Comparison of ENCODE assay signal across 21 cellular contexts in genomic region chr11:328012-328411, GRCh38. TPM values are rescaled to one million over a fixed set of nuclear protein-coding genes. Genes with fewer than 3 reads are reported as not detected.
DNase-seq lines count a peak whose midpoint lies in the region; ATAC-seq lines count a peak whose summit lies in the region.
"Had no signal": no experiment of that assay in that cellular context is flagged by ENCODE, and none has a peak within 500 bp of the region (broad histone marks: within the 10 kb centered on the region; RNA-seq: fewer than 3 reads in every experiment).

No MANE protein-coding gene starts in this region.

- H3K36me3 ChIP-seq in H7 (replicated peaks; ENCODE audit: control insufficient read depth, insufficient read depth, low read length), result no peaks in the 10 kb centered on the region
- H3K36me3 ChIP-seq: tibial artery had no signal

- no peaks in the 10 kb centered on the region for H3K27me3 ChIP-seq in H7 (ENCODE audit: control insufficient read depth, insufficient read depth, low read length)
- H3K27me3 ChIP-seq in right cardiac atrium (ENCODE audit: control insufficient read depth, insufficient read depth), result no peaks in the 10 kb centered on the region
- H3K27me3 ChIP-seq: tibial artery had no signal

- no peak overlapping the region for H3K4me3 Mint-ChIP-seq in activated CD4-positive, alpha-beta T cell treated with anti-CD3 and anti-CD28 coated beads, Interleukin-2, amount 10 ng/mL, durations not matched to agents 24 days and 14 days
- H3K4me3 Mint-ChIP-seq: endodermal cell had no signal

- intact Hi-C loops in activated CD4-positive, alpha-beta T cell treated with anti-CD3 and anti-CD28 coated beads, Interleukin-2, amount 10 ng/mL, durations not matched to agents 24 days and 14 days (cut with micrococcal nuclease), result no loop called here
- intact Hi-C loops in right cardiac atrium (cut with DNase I), result no loop called here
- intact Hi-C loops in posterior vena cava (cut with DNase I), result no loop called here

- no peak overlapping the region for H3K4me3 ChIP-seq in H7 (ENCODE audit: insufficient read depth, low read depth, low read length)
- no peak overlapping the region for H3K4me3 ChIP-seq in right cardiac atrium (ENCODE audit: low read length)
- H3K4me3 ChIP-seq: mucosa of descending colon had no signal

- peak overlapping the region; percentile 41 for H3K27ac Mint-ChIP-seq in activated CD4-positive, alpha-beta T cell treated with anti-CD3 and anti-CD28 coated beads, Interleukin-2, amount 10 ng/mL, durations not matched to agents 24 days and 14 days
- H3K27ac Mint-ChIP-seq: endodermal cell had no signal

- peak overlapping the region; percentile 22 for H3K27ac ChIP-seq in right cardiac atrium (ENCODE audit: low read length)

- no peaks in the 10 kb centered on the region for H3K9me3 ChIP-seq in right cardiac atrium (ENCODE audit: control insufficient read depth, low read length)
- H3K9me3 ChIP-seq: mucosa of descending colon, tibial artery had no signal

- H3K4me1 Mint-ChIP-seq in activated CD4-positive, alpha-beta T cell treated with anti-CD3 and anti-CD28 coated beads, Interleukin-2, amount 10 ng/mL, durations not matched to agents 24 days and 14 days, result peaks cover 58% of the 10 kb centered on the region

- no peak for ATAC-seq in right cardiac atrium

- peaks cover 3% of the 10 kb centered on the region for H3K36me3 Mint-ChIP-seq in activated CD4-positive, alpha-beta T cell treated with anti-CD3 and anti-CD28 coated beads, Interleukin-2, amount 10 ng/mL, durations not matched to agents 24 days and 14 days (ENCODE audit: low read depth)

- DNase-seq in activated CD4-positive, alpha-beta T cell treated with anti-CD3 and anti-CD28 coated beads, Interleukin-2, amount 10 ng/mL, durations not matched to agents 24 days and 14 days, result peak; percentile 58
- no peak for DNase-seq in activated CD4-positive, alpha-beta T cell treated with anti-CD3 and anti-CD28 coated beads, Interleukin-2, amount 50 U/mL, for 1 hour
- DNase-seq in H7 (peak; percentile 30), right cardiac atrium (peak in 2 of 3 donors; percentile 22 to 35), posterior vena cava (ENCODE audit: low spot score) (peak; percentile 62), UCSD-AML1 (lab: John Stamatoyannopoulos, UW; ENCODE audit: unreplicated experiment) (no peak), COLO668 (lab: John Stamatoyannopoulos, UW; ENCODE audit: unreplicated experiment) (no peak), NAMALWA (ENCODE audit: low spot score) (no peak)
- DNase-seq: activated CD4-positive, alpha-beta T cell treated with anti-CD3 and anti-CD28 coated beads for 4 hours; activated naive CD4-positive, alpha-beta T cell treated with anti-CD3 and anti-CD28 coated beads, Interleukin-2, amount 50 U/mL, for 16 hours; central memory CD4-positive, alpha-beta T cell; COR-L47; endodermal cell; GDM1; NCI-H2029 treated with DMSO at 0.1 percent for 48 hours; NCI-H69 had no signal

- no peaks in the 10 kb centered on the region for H3K9me3 Mint-ChIP-seq in activated CD4-positive, alpha-beta T cell treated with anti-CD3 and anti-CD28 coated beads, Interleukin-2, amount 10 ng/mL, durations not matched to agents 24 days and 14 days

- WGBS in right cardiac atrium, result 96% methylated on average over 13 of the region's 13 CpGs

- no peaks in the 10 kb centered on the region for H3K27me3 Mint-ChIP-seq in activated CD4-positive, alpha-beta T cell treated with anti-CD3 and anti-CD28 coated beads, Interleukin-2, amount 10 ng/mL, durations not matched to agents 24 days and 14 days

- H3K4me1 ChIP-seq in right cardiac atrium (ENCODE audit: control insufficient read depth, insufficient read depth, low read length), result peaks cover 3% of the 10 kb centered on the region

RNA-seq across cellular contexts. Expression of gene IFITM3, which starts 7.4 kb away (rescaled TPM):
- 5.0 and 6.0 TPM in 2 replicates for total RNA-seq in activated CD4-positive, alpha-beta T cell treated with anti-CD3 and anti-CD28 coated beads, Interleukin-2, amount 10 ng/mL, durations not matched to agents 24 days and 14 days
- total RNA-seq in H7 (2014; rRNA removed; shearing (Covaris generic)), result 278 and 328 TPM in 2 replicates
- total RNA-seq in right cardiac atrium (100 to 1,000 TPM; 263 to 569 (median 519) TPM), posterior vena cava (1,000 to 10,000 TPM; 1,080 to 1,276 TPM)
- 749 TPM for polyA plus RNA-seq in right cardiac atrium

RNA-seq across cellular contexts. Expression of gene IFITM1, which starts 14.2 kb away (rescaled TPM):
- total RNA-seq in activated CD4-positive, alpha-beta T cell treated with anti-CD3 and anti-CD28 coated beads, Interleukin-2, amount 10 ng/mL, durations not matched to agents 24 days and 14 days, result 241 and 256 TPM in 2 replicates
- 1,398 and 1,404 TPM in 2 replicates for total RNA-seq in H7 (2014; rRNA removed; shearing (Covaris generic))
- total RNA-seq in right cardiac atrium (100 to 1,000 TPM in 3 of 4 donors, 10 to 100 TPM in 1; 85.0 to 169 (median 116) TPM), posterior vena cava (100 to 1,000 TPM; 205 to 275 TPM)
- 235 TPM for polyA plus RNA-seq in right cardiac atrium

RNA-seq across cellular contexts. Expression of gene IFITM2, which starts 20.4 kb away (rescaled TPM):
- 659 and 674 TPM in 2 replicates for total RNA-seq in activated CD4-positive, alpha-beta T cell treated with anti-CD3 and anti-CD28 coated beads, Interleukin-2, amount 10 ng/mL, durations not matched to agents 24 days and 14 days
- 374 and 379 TPM in 2 replicates for total RNA-seq in H7 (2014; rRNA removed; shearing (Covaris generic))
- total RNA-seq in right cardiac atrium (100 to 1,000 TPM; 180 to 290 (median 240) TPM), posterior vena cava (100 to 1,000 TPM; 647 to 724 TPM)
- polyA plus RNA-seq in right cardiac atrium, result 393 TPM

RNA-seq across cellular contexts. Expression of gene IFITM5, which starts 28.7 kb away (rescaled TPM):
- total RNA-seq in activated CD4-positive, alpha-beta T cell treated with anti-CD3 and anti-CD28 coated beads, Interleukin-2, amount 10 ng/mL, durations not matched to agents 24 days and 14 days, result not detected in 2 replicates
- not detected in 2 replicates for total RNA-seq in H7 (2014; rRNA removed; shearing (Covaris generic))
- total RNA-seq in right cardiac atrium (not detected), posterior vena cava (not detected)
- polyA plus RNA-seq in right cardiac atrium, result not detected
- total RNA-seq: endodermal cell; fibroblast of villous mesenchyme; mucosa of descending colon; RPMI7951; T-helper 1 cell treated with Interleukin-12 subunit alpha and Interleukin-12 subunit beta and Interleukin-4 antibody, amounts not matched to agents 30 ng/mL and 1 ng/mL, for 36 hours had no signal

RNA-seq across cellular contexts. Expression of gene PGGHG, which starts 39.1 kb away (rescaled TPM):
- total RNA-seq in activated CD4-positive, alpha-beta T cell treated with anti-CD3 and anti-CD28 coated beads, Interleukin-2, amount 10 ng/mL, durations not matched to agents 24 days and 14 days, result 136 and 142 TPM in 2 replicates
- 69.0 and 102 TPM in 2 replicates for total RNA-seq in H7 (2014; rRNA removed; shearing (Covaris generic))
- total RNA-seq in right cardiac atrium (10 to 100 TPM in 3 of 4 donors, 1 to 10 TPM in 1; 9.9 to 15.8 (median 11.9) TPM), posterior vena cava (10 to 100 TPM; 18.8 to 20.7 TPM)
- 18.7 TPM for polyA plus RNA-seq in right cardiac atrium

Comparison
In these comparisons a context has a peak if more than half of its experiments do, and no peak if none do; other contexts are left out.
1. DNase-seq: peak in activated CD4-positive, alpha-beta T cell treated with anti-CD3 and anti-CD28 coated beads, Interleukin-2, amount 10 ng/mL, durations not matched to agents 24 days and 14 days (single experiment), H7 (single experiment), right cardiac atrium (2 of 3) and posterior vena cava (single experiment); none in activated CD4-positive, alpha-beta T cell treated with anti-CD3 and anti-CD28 coated beads, Interleukin-2, amount 50 U/mL, for 1 hour (single experiment), UCSD-AML1 (single experiment), COLO668 (single experiment) and NAMALWA (single experiment).
2. RNA of gene IFITM3, which starts 7.4 kb away (total RNA-seq): 1,080 to 1,276 TPM in posterior vena cava, 263 to 569 TPM in right cardiac atrium and 278 to 328 TPM in H7; 5.0 to 6.0 TPM in activated CD4-positive, alpha-beta T cell treated with anti-CD3 and anti-CD28 coated beads, Interleukin-2, amount 10 ng/mL, durations not matched to agents 24 days and 14 days; every median in the first group is over 10 times any median in the second.